Comparison of ENCODE assay signal across 11 cellular contexts in genomic region chr12:48199784-48200198, GRCh38. TPM values are rescaled to one million over a fixed set of nuclear protein-coding genes. Genes with fewer than 3 reads are reported as not detected.
DNase-seq lines count a peak whose midpoint lies in the region; ATAC-seq and TF ChIP-seq lines count a peak whose summit lies in the region.
"Had no signal": no experiment of that assay in that cellular context is flagged by ENCODE, and none has a peak within 500 bp of the region (broad histone marks: within the 10 kb centered on the region; RNA-seq: fewer than 3 reads in every experiment).

No MANE protein-coding gene starts in this region.

- peaks cover 11 to 26% of the 10 kb centered on the region in 2 donors for H3K4me1 ChIP-seq in thyroid gland

- H3K36me3 Mint-ChIP-seq in activated naive CD4-positive, alpha-beta T cell treated with anti-CD3 and anti-CD28 coated beads, Interleukin-2, amount 50 U/mL, for 24 hours: peaks cover 29% of the 10 kb centered on the region
- H3K36me3 Mint-ChIP-seq in activated naive CD8-positive, alpha-beta T cell treated with anti-CD3 and anti-CD28 coated beads for 36 hours: peaks cover 54% of the 10 kb centered on the region

- H3K27me3 ChIP-seq in thyroid gland: no peaks in the 10 kb centered on the region
- H3K27me3 ChIP-seq: suprapubic skin had no signal

- H3K9me3 Mint-ChIP-seq in activated naive CD4-positive, alpha-beta T cell treated with anti-CD3 and anti-CD28 coated beads, Interleukin-2, amount 50 U/mL, for 24 hours: peaks cover 13% of the 10 kb centered on the region
- H3K9me3 Mint-ChIP-seq in activated naive CD8-positive, alpha-beta T cell treated with anti-CD3 and anti-CD28 coated beads for 36 hours: peaks cover 30% of the 10 kb centered on the region

- no peak for ATAC-seq in HG03460 (IDR thresholded peaks at IDR 0.05; ENCODE audit: unreplicated experiment)

- WGBS in thyroid gland, 2 donors: 33 to 41% methylated on average over 3 of the region's 3 CpGs

- no peak overlapping the region for H3K4me3 ChIP-seq in thyroid gland (replicated peaks in 1 of 3)

- peaks cover 47% of the 10 kb centered on the region for H3K4me1 Mint-ChIP-seq in activated naive CD4-positive, alpha-beta T cell treated with anti-CD3 and anti-CD28 coated beads, Interleukin-2, amount 50 U/mL, for 24 hours
- H3K4me1 Mint-ChIP-seq in activated naive CD8-positive, alpha-beta T cell treated with anti-CD3 and anti-CD28 coated beads for 36 hours: peaks cover 23% of the 10 kb centered on the region

- peaks cover under 1% of the 10 kb centered on the region for H3K27me3 Mint-ChIP-seq in activated naive CD4-positive, alpha-beta T cell treated with anti-CD3 and anti-CD28 coated beads, Interleukin-2, amount 50 U/mL, for 24 hours
- H3K27me3 Mint-ChIP-seq in activated naive CD8-positive, alpha-beta T cell treated with anti-CD3 and anti-CD28 coated beads for 36 hours: no peaks in the 10 kb centered on the region

- H3K27ac Mint-ChIP-seq in activated naive CD4-positive, alpha-beta T cell treated with anti-CD3 and anti-CD28 coated beads, Interleukin-2, amount 50 U/mL, for 24 hours: peak overlapping the region; percentile 98
- H3K27ac Mint-ChIP-seq in activated naive CD8-positive, alpha-beta T cell treated with anti-CD3 and anti-CD28 coated beads for 36 hours: peak overlapping the region; percentile 97

- DNase-seq in activated naive CD4-positive, alpha-beta T cell treated with Interleukin-2 at 50 U/mL for 16 hours: no peak
- no peak for DNase-seq in activated naive CD8-positive, alpha-beta T cell treated with anti-CD3 and anti-CD28 coated beads for 36 hours
- DNase-seq in medulla oblongata (ENCODE audit: extremely low spot score): peak; percentile 37
- DNase-seq in thyroid gland: peak in 1 of 2 donors; percentile 10
- DNase-seq in NCI-H128 (lab: John Stamatoyannopoulos, UW; ENCODE audit: unreplicated experiment): no peak
- DNase-seq in Kasumi-1 (lab: John Stamatoyannopoulos, UW): no peak

- H3K9me3 ChIP-seq in thyroid gland: no peaks in the 10 kb centered on the region
- H3K9me3 ChIP-seq: suprapubic skin had no signal

- no peak for TF ChIP-seq CTCF in thyroid gland (IDR thresholded peaks at IDR 0.05)

- H3K27ac ChIP-seq in thyroid gland: peak overlapping the region; percentile 94 to 99 (median 96)
- H3K27ac ChIP-seq: epithelial cell of prostate had no signal

- intact Hi-C loops in thyroid gland (cut with DNase I): no loop called here

- no peaks in the 10 kb centered on the region for H3K36me3 ChIP-seq in thyroid gland
- H3K36me3 ChIP-seq: suprapubic skin had no signal

- peak overlapping the region; percentile 90 for H3K4me3 Mint-ChIP-seq in activated naive CD4-positive, alpha-beta T cell treated with anti-CD3 and anti-CD28 coated beads, Interleukin-2, amount 50 U/mL, for 24 hours
- peak overlapping the region; percentile 85 for H3K4me3 Mint-ChIP-seq in activated naive CD8-positive, alpha-beta T cell treated with anti-CD3 and anti-CD28 coated beads for 36 hours

- peak in 1 of 2 donors; percentile 32 for TF ChIP-seq POLR2A in thyroid gland (IDR thresholded peaks at IDR 0.05)

RNA-seq across cellular contexts. Expression of gene OR10AD1, which starts 3.3 kb away (rescaled TPM):
- not detected for total RNA-seq in activated naive CD8-positive, alpha-beta T cell treated with anti-CD3 and anti-CD28 coated beads for 36 hours
- total RNA-seq in thyroid gland: not detected
- total RNA-seq: posterior vena cava, suprapubic skin had no signal

RNA-seq across cellular contexts. Expression of gene CCDC184, which starts 16.3 kb away (rescaled TPM):
- under 1 TPM; 0.33 to 0.36 TPM for total RNA-seq in activated naive CD8-positive, alpha-beta T cell treated with anti-CD3 and anti-CD28 coated beads for 36 hours
- total RNA-seq in thyroid gland: under 1 TPM in 2 of 4 donors, not detected in 2; 0.44 to 0.54 TPM

RNA-seq across cellular contexts. Expression of gene ASB8, which starts 42.5 kb away (rescaled TPM):
- total RNA-seq in activated naive CD8-positive, alpha-beta T cell treated with anti-CD3 and anti-CD28 coated beads for 36 hours: 10 to 100 TPM; 29.9 to 30.3 TPM
- 10 to 100 TPM; 28.9 to 70.6 (median 33.4) TPM for total RNA-seq in thyroid gland
